In genomic region chr9:74951107-74951720, GRCh38 we compare ENCODE assay signal across 8 cellular contexts. TPM values are rescaled to one million over a fixed set of nuclear protein-coding genes. Genes with fewer than 3 reads are reported as not detected.
A peak's percentile ranks its signal among the peaks of the same experiment; 100 is the strongest.
DNase-seq lines count a peak whose midpoint lies in the region; TF ChIP-seq lines count a peak whose summit lies in the region.

No MANE protein-coding gene starts in this region.

- H3K4me3 Mint-ChIP-seq in nephron progenitor cell: peak overlapping the region; percentile 99

- WGBS in ectodermal cell, 2 experiments: 78 to 82% methylated on average over 21 of the region's 21 CpGs

- peaks cover 9% of the 10 kb centered on the region; the same call in 1 of the 2 replicates for H3F3A ChIP-seq in MM.1S (ENCODE audit: insufficient read depth, low read length)

- H3K36me3 ChIP-seq in BJ (ENCODE audit: control insufficient read depth, insufficient read depth, low read length) (no peaks in the 10 kb centered on the region), MM.1S (replicated peaks; ENCODE audit: insufficient read depth, low read length) (no peaks in the 10 kb centered on the region), ectodermal cell (ENCODE audit: control insufficient read depth, insufficient read depth, low read length) (no peaks in the 10 kb centered on the region)

- H3K4me3 ChIP-seq in BJ (ENCODE audit: low read depth, low read length) (peak overlapping the region; percentile 96), MM.1S (ENCODE audit: low read length) (peak overlapping the region; percentile 98), ectodermal cell (ENCODE audit: insufficient read depth, low read depth, low read length) (peak overlapping the region; percentile 83)

- H2AFZ ChIP-seq in MM.1S (ENCODE audit: low read length): peak overlapping the region; percentile 81

- H3K27ac Mint-ChIP-seq in nephron progenitor cell: no peak overlapping the region

- H3K27me3 Mint-ChIP-seq in nephron progenitor cell (ENCODE audit: low read depth, poor library complexity): no peaks in the 10 kb centered on the region

- peaks cover 19% of the 10 kb centered on the region for H3K4me1 Mint-ChIP-seq in nephron progenitor cell

- H3K9me3 Mint-ChIP-seq in nephron progenitor cell: no peaks in the 10 kb centered on the region

- no peaks in the 10 kb centered on the region for H3K27me3 ChIP-seq in BJ (ENCODE audit: control insufficient read depth, insufficient read depth, low read length)
- no peaks in the 10 kb centered on the region for H3K27me3 ChIP-seq in MM.1S (replicated peaks; ENCODE audit: insufficient read depth, low read length)
- H3K27me3 ChIP-seq in ectodermal cell (ENCODE audit: control insufficient read depth, insufficient read depth, low read length, poor library complexity, severe bottlenecking): no peaks in the 10 kb centered on the region

- H3K36me3 Mint-ChIP-seq in nephron progenitor cell (ENCODE audit: low read depth): peaks cover 5% of the 10 kb centered on the region

- no peak for DNase-seq in BJ (ENCODE audit: low read depth)
- no peak for DNase-seq in MM.1S
- DNase-seq in nephron progenitor cell: no peak
- no peak for DNase-seq in RPMI8226
- no peak for DNase-seq in NCI-H524 (lab: John Stamatoyannopoulos, UW)
- no peak for DNase-seq in GOT3 (lab: John Stamatoyannopoulos, UW)
- DNase-seq in NCI-H2107 (lab: John Stamatoyannopoulos, UW): no peak

- no peaks in the 10 kb centered on the region for H3K9me2 ChIP-seq in MM.1S (replicated peaks; ENCODE audit: insufficient read depth, low read length)

- CTCF ChIA-PET in BJ (lab: Yijun Ruan, JAX): interaction anchor here (0.5 to 3.0 kb wide), 7 partner anchors 9 to 194 kb away, joined by 3 to 23 read pairs (median 4); no protein-coding TSS in a partner anchor

- H3K79me2 ChIP-seq in MM.1S (ENCODE audit: low read length): peaks cover 12% of the 10 kb centered on the region; the same call in 1 of the 2 replicates

- H3K4me1 ChIP-seq in MM.1S (ENCODE audit: low read length) (peaks cover 14% of the 10 kb centered on the region), ectodermal cell (ENCODE audit: control insufficient read depth, insufficient read depth, low read length) (no peaks in the 10 kb centered on the region)

- TF ChIP-seq CTCF in BJ (IDR thresholded peaks at IDR 0.05; ENCODE audit: insufficient read depth, low read depth, low read length) (no peak), MM.1S (IDR thresholded peaks at IDR 0.05; ENCODE audit: low read length) (no peak), nephron progenitor cell (IDR thresholded peaks at IDR 0.05) (no peak)

- H4K20me1 ChIP-seq in MM.1S (ENCODE audit: insufficient read depth, low read length): no peaks in the 10 kb centered on the region

- H3K27ac ChIP-seq in MM.1S (ENCODE audit: low read length): no peak overlapping the region
- H3K27ac ChIP-seq in ectodermal cell (ENCODE audit: insufficient read depth, low read depth, low read length, poor library complexity, severe bottlenecking): no peak overlapping the region

- H3K9ac ChIP-seq in MM.1S (ENCODE audit: low read length): peak overlapping the region; percentile 71; the same call in 1 of the 2 replicates

- peak overlapping the region; percentile 78; the same call in 1 of the 2 replicates for H3K4me2 ChIP-seq in MM.1S (ENCODE audit: low read depth, low read length)

- H3K9me3 ChIP-seq in MM.1S (replicated peaks; ENCODE audit: insufficient read depth, low read length) (no peaks in the 10 kb centered on the region), ectodermal cell (ENCODE audit: control insufficient read depth, low read length) (no peaks in the 10 kb centered on the region)

- POLR2A ChIA-PET in BJ (lab: Charles Lee): no interaction called here

RNA-seq across cellular contexts. Expression of gene C9orf40, which starts 1.5 kb away (rescaled TPM):
- 1.0 and 2.2 TPM in 2 replicates for polyA plus RNA-seq in BJ (2011; rRNA removed)
- polyA minus RNA-seq in BJ (2011; rRNA and poly(A)+ RNA removed): 0.47 and 0.62 TPM in 2 replicates
- 20.3 TPM for polyA plus RNA-seq in ectodermal cell (2013, experiment 1 of 4)
- polyA plus RNA-seq in ectodermal cell (2013, experiment 2 of 4): 18.6 TPM
- polyA plus RNA-seq in ectodermal cell (2013, experiment 3 of 4): 18.6 TPM
- polyA plus RNA-seq in ectodermal cell (2013, experiment 4 of 4): 16.9 TPM
